In genomic region chr10:72890086-72890485, GRCh38 we compare ENCODE assay signal across 16 cellular contexts. TPM values are rescaled to one million over a fixed set of nuclear protein-coding genes. Genes with fewer than 3 reads are reported as not detected.
A peak's percentile ranks its signal among the peaks of the same experiment; 100 is the strongest.
DNase-seq lines count a peak whose midpoint lies in the region; ATAC-seq and TF ChIP-seq lines count a peak whose summit lies in the region.
"Had no signal": no experiment of that assay in that cellular context is flagged by ENCODE, and none has a peak within 500 bp of the region (broad histone marks: within the 10 kb centered on the region; RNA-seq: fewer than 3 reads in every experiment).

No MANE protein-coding gene starts in this region.

- TF ChIP-seq CTCF in RWPE2 (IDR thresholded peaks at IDR 0.05; ENCODE audit: poor library complexity, severe bottlenecking) (no peak), foreskin keratinocyte (conservative IDR thresholded peaks at IDR 0.05) (no peak), Calu3 (IDR thresholded peaks at IDR 0.05; ENCODE audit: unreplicated experiment) (no peak)

- no peaks in the 10 kb centered on the region for H3K27me3 ChIP-seq in RWPE2 (ENCODE audit: insufficient read depth, poor library complexity, severe bottlenecking)
- H3K27me3 ChIP-seq in foreskin keratinocyte: no peaks in the 10 kb centered on the region
- H3K27me3 ChIP-seq: BLaER1 had no signal

- no peaks in the 10 kb centered on the region for H3K4me1 Mint-ChIP-seq in Calu3 (ENCODE audit: low read depth, unreplicated experiment)

- peaks cover 27% of the 10 kb centered on the region for H3K36me3 Mint-ChIP-seq in Calu3 (ENCODE audit: insufficient read depth, unreplicated experiment)

- H3K9me3 ChIP-seq in RWPE2 (ENCODE audit: severe bottlenecking): no peaks in the 10 kb centered on the region

- intact Hi-C loops in Calu3 (cut with micrococcal nuclease; ENCODE audit: unreplicated experiment): no loop called here

- CTCF ChIA-PET in Calu3 (lab: Charles Lee): no interaction called here

- ATAC-seq in RWPE2 (ENCODE audit: low read depth): no peak
- no peak for ATAC-seq in foreskin keratinocyte
- no peak for ATAC-seq in GM21786 (IDR thresholded peaks at IDR 0.05; ENCODE audit: unreplicated experiment)
- ATAC-seq in GM21526 (IDR thresholded peaks at IDR 0.05; ENCODE audit: low FRiP score, unreplicated experiment): no peak
- ATAC-seq: GM12878 had no signal

- H3K27ac Mint-ChIP-seq in Calu3 (ENCODE audit: unreplicated experiment): no peak overlapping the region
- H3K27ac Mint-ChIP-seq: H9, IgD-negative memory B cell had no signal

- H3K4me3 ChIP-seq in RWPE2 (ENCODE audit: severe bottlenecking): no peak overlapping the region
- H3K4me3 ChIP-seq: BLaER1, GM12878 had no signal

- H3K27me3 Mint-ChIP-seq in Calu3 (ENCODE audit: unreplicated experiment): no peaks in the 10 kb centered on the region
- H3K27me3 Mint-ChIP-seq: IgD-negative memory B cell had no signal

- no peak overlapping the region for H3K4me3 Mint-ChIP-seq in Calu3 (ENCODE audit: low read depth, unreplicated experiment)
- H3K4me3 Mint-ChIP-seq: H9, IgD-negative memory B cell had no signal

- DNase-seq in NCI-H345 (lab: John Stamatoyannopoulos, UW) (peak; percentile 46), NCI-H345 treated with DMSO at 0.1 percent for 48 hours (lab: John Stamatoyannopoulos, UW; ENCODE audit: unreplicated experiment) (no peak), RWPE2 (ENCODE audit: low spot score) (no peak), foreskin keratinocyte (no peak), Calu3 (no peak)
- DNase-seq: 8988T, AML-193, GOT3, H9 had no signal

- no TSS peak for BruUV-seq in Calu3 (replicated peaks; lab: Mats Ljungman, UMichigan)

- H3K27ac ChIP-seq in RWPE2 (ENCODE audit: poor library complexity, severe bottlenecking) (peak overlapping the region; percentile 36), foreskin keratinocyte (peak overlapping the region; percentile 52)
- H3K27ac ChIP-seq: BLaER1 had no signal

- H3K36me3 ChIP-seq in RWPE2 (ENCODE audit: low read depth): peaks cover 4% of the 10 kb centered on the region; the same call in 1 of the 2 replicates

- peaks cover 17% of the 10 kb centered on the region for H3K4me1 ChIP-seq in RWPE2 (ENCODE audit: insufficient read depth, poor library complexity, severe bottlenecking)
- H3K4me1 ChIP-seq in foreskin keratinocyte: peaks cover 28% of the 10 kb centered on the region

- H3K9me3 Mint-ChIP-seq in Calu3 (ENCODE audit: low read depth, unreplicated experiment): no peaks in the 10 kb centered on the region
- H3K9me3 Mint-ChIP-seq: H9, IgD-negative memory B cell had no signal

RNA-seq across cellular contexts. Expression of gene OIT3, which starts 3.5 kb away (rescaled TPM):
- not detected in 2 replicates for total RNA-seq in foreskin keratinocyte
- polyA plus RNA-seq in foreskin keratinocyte: not detected in 2 replicates
- total RNA-seq in Calu3 (2022): 1.4 and 1.9 TPM in 2 replicates
- total RNA-seq: Daoy, GM12878, H9, HT1080 had no signal
- polyA plus RNA-seq: GM12878, IgD-negative memory B cell had no signal
